Comparison of ENCODE assay signal across 18 cellular contexts in genomic region chr13:21009036-21009435, GRCh38.
"Had no signal": no experiment of that assay in that cellular context is flagged by ENCODE, and none has a peak within 500 bp of the region (broad histone marks: within the 10 kb centered on the region; RNA-seq: fewer than 3 reads in every experiment).

No MANE protein-coding gene starts in this region.

- H3K27me3 Mint-ChIP-seq: activated B cell treated with CpG ODN at 0.5 μM for 24 hours; activated CD4-positive, alpha-beta T cell treated with anti-CD3 and anti-CD28 coated beads, Interleukin-2, amount 10 ng/mL, durations not matched to agents 7 days and 5 days; activated naive CD8-positive, alpha-beta T cell; naive thymus-derived CD8-positive, alpha-beta T cell had no signal

- H3K9me3 Mint-ChIP-seq: activated B cell treated with CpG ODN at 0.5 μM for 24 hours; naive thymus-derived CD8-positive, alpha-beta T cell had no signal

- H3K4me3 ChIP-seq: breast epithelium, gastroesophageal sphincter, mucosa of descending colon, prostate gland, SK-N-MC, spleen, upper lobe of right lung had no signal

- H3K36me3 ChIP-seq: breast epithelium, gastroesophageal sphincter, prostate gland, spleen, upper lobe of right lung had no signal

- ATAC-seq: gastroesophageal sphincter; mucosa of descending colon; naive thymus-derived CD8-positive, alpha-beta T cell; sciatic nerve; upper lobe of right lung had no signal

- H3K4me1 ChIP-seq: breast epithelium had no signal

- DNase-seq: activated B cell treated with CpG ODN at 0.5 μM for 24 hours; activated CD4-positive, alpha-beta T cell treated with anti-CD3 and anti-CD28 coated beads, Interleukin-2, amount 10 ng/mL, durations not matched to agents 7 days and 5 days; activated effector memory CD4-positive, alpha-beta T cell treated with anti-CD3 and anti-CD28 coated beads, Interleukin-2, amount 50 U/mL, for 16 hours; effector CD4-positive, alpha-beta T cell; mucosa of descending colon; naive thymus-derived CD8-positive, alpha-beta T cell; occipital lobe; spleen; stimulated activated CD4-positive, alpha-beta T cell treated with anti-CD3 and anti-CD28 coated beads, Interleukin-1b, Interleukin-23, amount 100 ng/mL, for 48 hours; stimulated activated naive CD4-positive, alpha-beta T cell treated with Interleukin-2 at 50 U/mL for 16 hours; T-helper 1 cell had no signal

- H3K4me3 Mint-ChIP-seq: activated B cell treated with CpG ODN at 0.5 μM for 24 hours; activated CD4-positive, alpha-beta T cell treated with anti-CD3 and anti-CD28 coated beads, Interleukin-2, amount 10 ng/mL, durations not matched to agents 7 days and 5 days; activated naive CD8-positive, alpha-beta T cell; naive thymus-derived CD8-positive, alpha-beta T cell had no signal

- H3K27ac Mint-ChIP-seq: activated B cell treated with CpG ODN at 0.5 μM for 24 hours; activated CD4-positive, alpha-beta T cell treated with anti-CD3 and anti-CD28 coated beads, Interleukin-2, amount 10 ng/mL, durations not matched to agents 7 days and 5 days; activated naive CD8-positive, alpha-beta T cell had no signal

- H3K27ac ChIP-seq: prostate gland, SK-N-MC, spleen, upper lobe of right lung had no signal

- H3K27me3 ChIP-seq: breast epithelium, gastroesophageal sphincter, spleen, upper lobe of right lung had no signal

- H3K36me3 Mint-ChIP-seq: activated naive CD8-positive, alpha-beta T cell; naive thymus-derived CD8-positive, alpha-beta T cell had no signal

- H3K9me3 ChIP-seq: breast epithelium, gastroesophageal sphincter, mucosa of descending colon, prostate gland, spleen, upper lobe of right lung had no signal
